Comparison of ENCODE assay signal across 26 cellular contexts in genomic region chr22:32030508-32031247, GRCh38. TPM values are rescaled to one million over a fixed set of nuclear protein-coding genes. Genes with fewer than 3 reads are reported as not detected.
DNase-seq lines count a peak whose midpoint lies in the region; ATAC-seq, FAIRE-seq and TF ChIP-seq lines count a peak whose summit lies in the region.
"Had no signal": no experiment of that assay in that cellular context is flagged by ENCODE, and none has a peak within 500 bp of the region (broad histone marks: within the 10 kb centered on the region; RNA-seq: fewer than 3 reads in every experiment).

No MANE protein-coding gene starts in this region.

- H3K36me3 Mint-ChIP-seq in activated T-cell treated with anti-CD3 and anti-CD28 coated beads, Interleukin-2, amount 50 U/mL, for 24 hours (ENCODE audit: low read depth) = no peaks in the 10 kb centered on the region
- H3K36me3 Mint-ChIP-seq: CD14-positive monocyte; CD8-positive, alpha-beta memory T cell had no signal

- peaks cover 12% of the 10 kb centered on the region for H3K27me3 Mint-ChIP-seq in activated T-cell treated with anti-CD3 and anti-CD28 coated beads, Interleukin-2, amount 50 U/mL, for 24 hours
- H3K27me3 Mint-ChIP-seq: CD4-positive, alpha-beta T cell had no signal

- H3K27me3 ChIP-seq in Peyer's patch (no peaks in the 10 kb centered on the region), K562 (ENCODE audit: control insufficient read depth in 2 of 2, insufficient read depth in 2 of 2, low read length in 2 of 2) (no peaks in the 10 kb centered on the region), right lobe of liver (no peaks in the 10 kb centered on the region), trophoblast cell (ENCODE audit: insufficient read depth, low read length) (no peaks in the 10 kb centered on the region)
- H3K27me3 ChIP-seq: BE2C; BLaER1 treated with 17β-estradiol and CSF1 and Interleukin-3, amounts not matched to agents 10 nM and 100 nM had no signal

- peak in 1 of 2 donors; percentile 9 for TF ChIP-seq POLR2A in Peyer's patch (IDR thresholded peaks at IDR 0.05)
- no peak for TF ChIP-seq POLR2A in K562 (conservative IDR thresholded peaks at IDR 0.05)
- TF ChIP-seq POLR2A in right lobe of liver (IDR thresholded peaks at IDR 0.05) = no peak

- POLR2A ChIA-PET in K562 (lab: Yijun Ruan, JAX) = no interaction called here

- H2AFZ ChIP-seq in K562 (ENCODE audit: low read depth, low read length) = no peak overlapping the region
- no peak overlapping the region for H2AFZ ChIP-seq in trophoblast cell (ENCODE audit: insufficient read depth, low read length, poor library complexity)

- no peaks in the 10 kb centered on the region for H3K79me1 ChIP-seq in trophoblast cell (ENCODE audit: low read length)

- FAIRE-seq in K562 (lab: Jason Lieb, UNC) = no peak
- FAIRE-seq: A204.1, D721Med, GM12891, GM18507, H54 had no signal

- H2BK5ac ChIP-seq in trophoblast cell (ENCODE audit: low read depth, low read length, poor library complexity) = no peak overlapping the region

- in situ Hi-C loops in K562 (cut with MboI) = no loop called here

- no peak overlapping the region for H4K8ac ChIP-seq in trophoblast cell (ENCODE audit: low read depth, low read length)

- H4K91ac ChIP-seq in trophoblast cell (ENCODE audit: low read depth, low read length) = no peak overlapping the region

- H3K9me3 ChIP-seq in Peyer's patch = no peaks in the 10 kb centered on the region
- no peaks in the 10 kb centered on the region for H3K9me3 ChIP-seq in K562 (replicated peaks; ENCODE audit: control insufficient read depth, insufficient read depth, low read depth, low read length)
- H3K9me3 ChIP-seq in right lobe of liver = no peaks in the 10 kb centered on the region
- H3K9me3 ChIP-seq in trophoblast cell (ENCODE audit: insufficient read depth, low read depth, low read length) = no peaks in the 10 kb centered on the region
- H3K9me3 ChIP-seq: BE2C; BLaER1 treated with 17β-estradiol and CSF1 and Interleukin-3, amounts not matched to agents 10 nM and 100 nM; HAP-1 had no signal

- H3K23ac ChIP-seq in trophoblast cell (ENCODE audit: low read length) = no peak overlapping the region

- H2AK5ac ChIP-seq in trophoblast cell (ENCODE audit: low read length) = no peak overlapping the region

- H3K18ac ChIP-seq in trophoblast cell (ENCODE audit: low read length) = no peak overlapping the region

- no peak overlapping the region for H2BK120ac ChIP-seq in trophoblast cell (ENCODE audit: insufficient read depth, low read length, poor library complexity)

- CTCF ChIA-PET in K562 (lab: Yijun Ruan, JAX; ENCODE audit: low intra/inter-chr PET ratio) = no interaction called here

- H3K4me2 ChIP-seq in K562 (ENCODE audit: insufficient read depth, low read length) = no peak overlapping the region
- H3K4me2 ChIP-seq in trophoblast cell (ENCODE audit: low read length) = no peak overlapping the region
- H3K4me2 ChIP-seq: BLaER1 treated with 17β-estradiol and CSF1 and Interleukin-3, amounts not matched to agents 10 nM and 100 nM had no signal

- no peak overlapping the region for H3K4ac ChIP-seq in trophoblast cell (ENCODE audit: low read depth, low read length)

- H3K27ac ChIP-seq in Peyer's patch (peak overlapping the region in 3 of 4 donors; percentile 40 to 76 (median 69)), K562 (ENCODE audit: extremely low read depth, low read depth, low read length) (no peak overlapping the region), right lobe of liver (no peak overlapping the region), trophoblast cell (ENCODE audit: low read depth, low read length) (no peak overlapping the region)
- H3K27ac ChIP-seq: BLaER1 treated with 17β-estradiol and CSF1 and Interleukin-3, amounts not matched to agents 10 nM and 100 nM had no signal

- TF ChIP-seq EP300 in K562 (IDR thresholded peaks at IDR 0.05; ENCODE audit: low read length) = no peak

- no peak overlapping the region for H3K4me3 ChIP-seq in Peyer's patch
- H3K4me3 ChIP-seq in K562 = no peak overlapping the region
- no peak overlapping the region for H3K4me3 ChIP-seq in right lobe of liver
- H3K4me3 ChIP-seq in trophoblast cell (ENCODE audit: low read depth, low read length) = no peak overlapping the region
- H3K4me3 ChIP-seq: BLaER1 treated with 17β-estradiol and CSF1 and Interleukin-3, amounts not matched to agents 10 nM and 100 nM; HAP-1 had no signal

- no TSS peak for BruUV-seq in K562 (replicated peaks; lab: Mats Ljungman, UMichigan)

- no peak overlapping the region for H3K9ac ChIP-seq in K562 (ENCODE audit: insufficient read depth in 1 of 2, low read depth in 2 of 2, low read length in 2 of 2)
- no peak overlapping the region for H3K9ac ChIP-seq in trophoblast cell (ENCODE audit: low read length)
- H3K9ac ChIP-seq: BLaER1 treated with 17β-estradiol and CSF1 and Interleukin-3, amounts not matched to agents 10 nM and 100 nM had no signal

- H3K36me3 ChIP-seq in Peyer's patch (no peaks in the 10 kb centered on the region), K562 (ENCODE audit: control insufficient read depth, insufficient read depth, low read length) (no peaks in the 10 kb centered on the region), right lobe of liver (no peaks in the 10 kb centered on the region), trophoblast cell (ENCODE audit: control insufficient read depth in 1 of 2, insufficient read depth in 2 of 2, low read length in 2 of 2) (no peaks in the 10 kb centered on the region)
- H3K36me3 ChIP-seq: BE2C; BLaER1 treated with 17β-estradiol and CSF1 and Interleukin-3, amounts not matched to agents 10 nM and 100 nM; HAP-1 had no signal

- 0% methylated on average over 3 of the region's 4 CpGs for WGBS in K562 (ENCODE audit: insufficient coverage, low coverage, missing lambda C conversion rate)
- 61% methylated on average over 4 of the region's 4 CpGs for WGBS in right lobe of liver (ENCODE audit: insufficient coverage, low coverage, low lambda C conversion rate, missing lambda C conversion rate)
- no CpG with 5 or more reads among the region's 4 CpGs for WGBS in trophoblast cell (ENCODE audit: extremely low coverage, insufficient coverage, insufficient read length)

- H3K4me1 ChIP-seq in Peyer's patch = peaks cover 0 to 6% (median 0%) of the 10 kb centered on the region in 4 donors
- H3K4me1 ChIP-seq in K562 (replicated peaks in 1 of 2; ENCODE audit: control insufficient read depth in 2 of 2, insufficient read depth in 2 of 2, low read length in 2 of 2) = no peaks in the 10 kb centered on the region
- H3K4me1 ChIP-seq in right lobe of liver = no peaks in the 10 kb centered on the region
- no peaks in the 10 kb centered on the region for H3K4me1 ChIP-seq in trophoblast cell (ENCODE audit: control insufficient read depth in 1 of 2, insufficient read depth in 2 of 2, low read length in 2 of 2)
- H3K4me1 ChIP-seq: BE2C; BLaER1 treated with 17β-estradiol and CSF1 and Interleukin-3, amounts not matched to agents 10 nM and 100 nM; HAP-1 had no signal

- DNase-seq in Peyer's patch = peak in 2 of 3 donors; percentile 57 to 66
- no peak for DNase-seq in K562 (ENCODE audit: extremely low read depth in 1 of 4, low spot score in 3 of 4)
- DNase-seq in right lobe of liver = no peak
- DNase-seq in trophoblast cell = peak; percentile 15 to 74
- no peak for DNase-seq in 8988T
- no peak for DNase-seq in activated T-cell treated with anti-CD3 and anti-CD28 coated beads, Interleukin-2, amount 50 U/mL, for 24 hours
- DNase-seq: AML-193; BE2C; CD4-positive, alpha-beta T cell; CD8-positive, alpha-beta memory T cell; DMS 273 treated with DMSO at 0.1 percent for 48 hours; DMS79; EL; GDM1; GOT3 had no signal

- no peak overlapping the region for H3K4me3 Mint-ChIP-seq in activated T-cell treated with anti-CD3 and anti-CD28 coated beads, Interleukin-2, amount 50 U/mL, for 24 hours
- H3K4me3 Mint-ChIP-seq: CD14-positive monocyte; CD4-positive, alpha-beta T cell; CD8-positive, alpha-beta memory T cell had no signal

- ATAC-seq in K562 (no peak), right lobe of liver (peak in 3 of 4 donors; percentile 47 to 58 (median 50)), HG02610 (IDR thresholded peaks at IDR 0.05; ENCODE audit: unreplicated experiment) (no peak), HG03469 (IDR thresholded peaks at IDR 0.05; ENCODE audit: unreplicated experiment) (no peak)

- H3K9me1 ChIP-seq in K562 (ENCODE audit: control insufficient read depth, insufficient read depth, low read length) = no peaks in the 10 kb centered on the region

- H3K14ac ChIP-seq in trophoblast cell (ENCODE audit: low read length) = no peak overlapping the region

- intact Hi-C loops in K562 (cut with micrococcal nuclease) (no loop called here), right lobe of liver (cut with DNase I) (no loop called here)

- TF ChIP-seq RAD21 in K562 (CRISPR knock-in tag; conservative IDR thresholded peaks at IDR 0.05 in 1 of 2, IDR thresholded peaks at IDR 0.05 in 1 of 2) = no peak

- no peaks in the 10 kb centered on the region for H3K4me1 Mint-ChIP-seq in activated T-cell treated with anti-CD3 and anti-CD28 coated beads, Interleukin-2, amount 50 U/mL, for 24 hours (ENCODE audit: low read depth)
- H3K4me1 Mint-ChIP-seq: CD14-positive monocyte; CD8-positive, alpha-beta memory T cell had no signal

- H4K20me1 ChIP-seq in K562 (replicated peaks; ENCODE audit: control insufficient read depth, insufficient read depth, low read length) = no peaks in the 10 kb centered on the region
- H4K20me1 ChIP-seq: BLaER1 treated with 17β-estradiol and CSF1 and Interleukin-3, amounts not matched to agents 10 nM and 100 nM had no signal

- H3K79me2 ChIP-seq in K562 (ENCODE audit: control insufficient read depth, insufficient read depth, low read length) (no peaks in the 10 kb centered on the region), trophoblast cell (ENCODE audit: control insufficient read depth, insufficient read depth, low read length, poor library complexity) (no peaks in the 10 kb centered on the region)

- no peaks in the 10 kb centered on the region for H3K9me3 Mint-ChIP-seq in activated T-cell treated with anti-CD3 and anti-CD28 coated beads, Interleukin-2, amount 50 U/mL, for 24 hours
- H3K9me3 Mint-ChIP-seq: CD4-positive, alpha-beta T cell; CD8-positive, alpha-beta memory T cell had no signal

- H4K12ac ChIP-seq in trophoblast cell (ENCODE audit: low read depth, low read length) = no peak overlapping the region

- TF ChIP-seq CTCF in Peyer's patch (IDR thresholded peaks at IDR 0.05) (no peak), K562 (IDR thresholded peaks at IDR 0.05 in 2 of 3, conservative IDR thresholded peaks at IDR 0.05 in 1 of 3; ENCODE audit: insufficient read depth in 2 of 3, low read depth in 1 of 3, low read length in 3 of 3) (no peak), right lobe of liver (IDR thresholded peaks at IDR 0.05) (no peak)

- no peak overlapping the region for H3K27ac Mint-ChIP-seq in activated T-cell treated with anti-CD3 and anti-CD28 coated beads, Interleukin-2, amount 50 U/mL, for 24 hours
- H3K27ac Mint-ChIP-seq: CD14-positive monocyte; CD4-positive, alpha-beta T cell; CD8-positive, alpha-beta memory T cell had no signal

- H2BK12ac ChIP-seq in trophoblast cell (ENCODE audit: low read length) = no peak overlapping the region

RNA-seq across cellular contexts. Expression of gene SLC5A1, which starts 12.4 kb away (rescaled TPM):
- 1,000 to 10,000 TPM in 3 of 4 donors, 10 to 100 TPM in 1; 14.0 to 1,055 (median 1,005) TPM for total RNA-seq in Peyer's patch
- not detected in 2 replicates for total RNA-seq in K562 (2011; cell fraction: chromatin; rRNA removed; ENCODE audit: low replicate concordance)
- total RNA-seq in K562 (2011; cell fraction: nucleolus; rRNA removed) = not detected in 2 replicates
- 0.15 TPM in 1 of 2 replicates, not detected in the other for total RNA-seq in K562 (2011; cell fraction: nucleoplasm; rRNA removed)
- total RNA-seq in K562 (2014; rRNA removed) = not detected in 2 replicates
- total RNA-seq in K562 (2014; rRNA removed; fragmentation: Illumina TruSeq; extraction: Trizol) = not detected in 2 replicates
- total RNA-seq in K562 (2015; rRNA removed; fragmentation: Illumina TruSeq; extraction: Trizol) = not detected in 2 replicates
- not detected in 2 replicates for total RNA-seq in K562 (2021)
- polyA plus RNA-seq in K562 (2011; rRNA removed) = not detected in 2 replicates
- polyA plus RNA-seq in K562 (2011; cell fraction: cytosol; rRNA removed) = not detected in 2 replicates
- not detected in 2 replicates for polyA plus RNA-seq in K562 (2011; cell fraction: nucleus; rRNA removed)
- polyA plus RNA-seq in K562 (2012) = not detected in 2 replicates
- not detected in 2 replicates for polyA plus RNA-seq in K562 (2014; fragmentation: Illumina TruSeq; extraction: Trizol)
- not detected for polyA plus RNA-seq in K562 (2014; fragmentation: Nextera tagmentation; extraction: Ambion mirVana)
- polyA plus RNA-seq in K562 (2014; rRNA removed) = not detected in 2 replicates
- not detected in 2 replicates for polyA minus RNA-seq in K562 (2011; rRNA and poly(A)+ RNA removed)
- not detected in 2 replicates for polyA minus RNA-seq in K562 (2011; cell fraction: cytosol; rRNA and poly(A)+ RNA removed)
- not detected in 2 replicates for polyA minus RNA-seq in K562 (2011; cell fraction: nucleus; rRNA and poly(A)+ RNA removed)
- 1 to 10 TPM in 3 of 6 experiments, under 1 TPM in 3; 0.31 to 1.7 (median 0.85) TPM for total RNA-seq in right lobe of liver
- polyA plus RNA-seq in trophoblast cell (2013) = 0.03 TPM in 1 of 2 replicates, not detected in the other
- total RNA-seq: CD4-positive, alpha-beta T cell; CD8-positive, alpha-beta memory T cell had no signal
- polyA plus RNA-seq: AG04450; CD14-positive monocyte; CD8-positive, alpha-beta memory T cell had no signal

Comparison
In these comparisons a context has a peak if more than half of its experiments do, and no peak if none do; other contexts are left out.
1. DNase-seq: peak in Peyer's patch (2 of 3) and trophoblast cell (2 of 2); none in K562 (0 of 4), right lobe of liver (0 of 3), 8988T (single experiment) and activated T-cell treated with anti-CD3 and anti-CD28 coated beads, Interleukin-2, amount 50 U/mL, for 24 hours (single experiment).
2. H3K27ac ChIP-seq: peak in Peyer's patch (3 of 4); none in K562 (single experiment), right lobe of liver (0 of 3) and trophoblast cell (single experiment).
3. ATAC-seq: peak in right lobe of liver (3 of 4); none in K562 (single experiment), HG02610 (single experiment) and HG03469 (single experiment).
4. RNA of gene SLC5A1, which starts 12.4 kb away (total RNA-seq): 14.0 to 1,055 TPM in Peyer's patch; 0.31 to 1.7 TPM in right lobe of liver and 0.15 TPM in K562; every median in the first group is over 4 times any median in the second.